In genomic region chr4:25427871-25428270, GRCh38 we compare ENCODE assay signal across 22 cellular contexts.
"Had no signal": no experiment of that assay in that cellular context is flagged by ENCODE, and none has a peak within 500 bp of the region (broad histone marks: within the 10 kb centered on the region; RNA-seq: fewer than 3 reads in every experiment).

No MANE protein-coding gene starts in this region.

- ATAC-seq: activated CD4-positive, alpha-beta T cell treated with anti-CD3 and anti-CD28 coated beads for 36 hours; activated T-helper 17 cell treated with anti-CD3 and anti-CD28 coated beads, Interleukin-2, amount 50 U/mL, for 72 hours had no signal

- H3K27ac Mint-ChIP-seq: activated CD4-positive, alpha-beta memory T cell treated with anti-CD3 and anti-CD28 coated beads, Interleukin-2, amount 10 ng/mL, durations not matched to agents 7 days and 5 days; activated CD4-positive, alpha-beta T cell treated with anti-CD3 and anti-CD28 coated beads for 36 hours; activated naive CD8-positive, alpha-beta T cell treated with anti-CD3 and anti-CD28 coated beads, Interleukin-2, amount 10 ng/mL, durations not matched to agents 7 days and 5 days had no signal

- H3K27me3 Mint-ChIP-seq: activated CD4-positive, alpha-beta memory T cell treated with anti-CD3 and anti-CD28 coated beads, Interleukin-2, amount 10 ng/mL, durations not matched to agents 7 days and 5 days; activated CD4-positive, alpha-beta T cell treated with anti-CD3 and anti-CD28 coated beads for 36 hours; activated T-helper 17 cell treated with anti-CD3 and anti-CD28 coated beads, Interleukin-2, amount 50 U/mL, for 72 hours had no signal

- H3K9me3 ChIP-seq: adrenal gland, breast epithelium had no signal

- H3K36me3 Mint-ChIP-seq: activated naive CD8-positive, alpha-beta T cell treated with anti-CD3 and anti-CD28 coated beads, Interleukin-2, amount 10 ng/mL, durations not matched to agents 7 days and 5 days had no signal

- H3K4me3 Mint-ChIP-seq: activated CD4-positive, alpha-beta memory T cell treated with anti-CD3 and anti-CD28 coated beads, Interleukin-2, amount 10 ng/mL, durations not matched to agents 7 days and 5 days; activated CD4-positive, alpha-beta T cell treated with anti-CD3 and anti-CD28 coated beads for 36 hours; activated naive CD8-positive, alpha-beta T cell treated with anti-CD3 and anti-CD28 coated beads, Interleukin-2, amount 10 ng/mL, durations not matched to agents 7 days and 5 days; activated T-helper 17 cell treated with anti-CD3 and anti-CD28 coated beads, Interleukin-2, amount 50 U/mL, for 72 hours had no signal

- H3K4me1 Mint-ChIP-seq: activated CD4-positive, alpha-beta memory T cell treated with anti-CD3 and anti-CD28 coated beads, Interleukin-2, amount 10 ng/mL, durations not matched to agents 7 days and 5 days; activated CD4-positive, alpha-beta T cell treated with anti-CD3 and anti-CD28 coated beads for 36 hours; activated naive CD8-positive, alpha-beta T cell treated with anti-CD3 and anti-CD28 coated beads, Interleukin-2, amount 10 ng/mL, durations not matched to agents 7 days and 5 days; activated T-helper 17 cell treated with anti-CD3 and anti-CD28 coated beads, Interleukin-2, amount 50 U/mL, for 72 hours had no signal

- H3K36me3 ChIP-seq: adrenal gland, breast epithelium had no signal

- H3K27ac ChIP-seq: adrenal gland, breast epithelium, VCaP had no signal

- H3K4me1 ChIP-seq: breast epithelium had no signal

- DNase-seq: activated CD4-positive, alpha-beta memory T cell treated with anti-CD3 and anti-CD28 coated beads, Interleukin-2, amount 10 ng/mL, durations not matched to agents 7 days and 5 days; activated CD4-positive, alpha-beta T cell treated with anti-CD3 and anti-CD28 coated beads for 36 hours; activated CD4-positive, alpha-beta T cell treated with anti-CD3 and anti-CD28 coated beads, Interleukin-2, amount 50 U/mL, for 1 hour; activated naive CD4-positive, alpha-beta T cell treated with anti-CD3 and anti-CD28 coated beads, Interleukin-2, amount 50 U/mL, for 16 hours; activated naive CD8-positive, alpha-beta T cell treated with anti-CD3 and anti-CD28 coated beads, Interleukin-2, amount 10 ng/mL, durations not matched to agents 7 days and 5 days; activated T-cell treated with anti-CD3 and anti-CD28 coated beads for 4 hours; activated T-cell treated with anti-CD3 and anti-CD28 coated beads, Interleukin-2, amount 50 U/mL, for 48 hours; adrenal gland; anterior cingulate cortex; caudate nucleus; NCI-H1092 treated with DMSO at 0.1 percent for 48 hours; NCI-H1417 treated with DMSO at 0.1 percent for 48 hours; NCI-H1694; NCI-H2029; NCI-H2107; NCI-H2171 treated with DMSO at 0.1 percent for 48 hours; NCI-H226; NCI-H82; SIG-M5 had no signal

- H3K4me3 ChIP-seq: adrenal gland, breast epithelium had no signal

- H3K9me3 Mint-ChIP-seq: activated CD4-positive, alpha-beta memory T cell treated with anti-CD3 and anti-CD28 coated beads, Interleukin-2, amount 10 ng/mL, durations not matched to agents 7 days and 5 days; activated naive CD8-positive, alpha-beta T cell treated with anti-CD3 and anti-CD28 coated beads, Interleukin-2, amount 10 ng/mL, durations not matched to agents 7 days and 5 days; activated T-helper 17 cell treated with anti-CD3 and anti-CD28 coated beads, Interleukin-2, amount 50 U/mL, for 72 hours had no signal

- H3K27me3 ChIP-seq: adrenal gland, breast epithelium had no signal
